In the genomic region with DNA sequence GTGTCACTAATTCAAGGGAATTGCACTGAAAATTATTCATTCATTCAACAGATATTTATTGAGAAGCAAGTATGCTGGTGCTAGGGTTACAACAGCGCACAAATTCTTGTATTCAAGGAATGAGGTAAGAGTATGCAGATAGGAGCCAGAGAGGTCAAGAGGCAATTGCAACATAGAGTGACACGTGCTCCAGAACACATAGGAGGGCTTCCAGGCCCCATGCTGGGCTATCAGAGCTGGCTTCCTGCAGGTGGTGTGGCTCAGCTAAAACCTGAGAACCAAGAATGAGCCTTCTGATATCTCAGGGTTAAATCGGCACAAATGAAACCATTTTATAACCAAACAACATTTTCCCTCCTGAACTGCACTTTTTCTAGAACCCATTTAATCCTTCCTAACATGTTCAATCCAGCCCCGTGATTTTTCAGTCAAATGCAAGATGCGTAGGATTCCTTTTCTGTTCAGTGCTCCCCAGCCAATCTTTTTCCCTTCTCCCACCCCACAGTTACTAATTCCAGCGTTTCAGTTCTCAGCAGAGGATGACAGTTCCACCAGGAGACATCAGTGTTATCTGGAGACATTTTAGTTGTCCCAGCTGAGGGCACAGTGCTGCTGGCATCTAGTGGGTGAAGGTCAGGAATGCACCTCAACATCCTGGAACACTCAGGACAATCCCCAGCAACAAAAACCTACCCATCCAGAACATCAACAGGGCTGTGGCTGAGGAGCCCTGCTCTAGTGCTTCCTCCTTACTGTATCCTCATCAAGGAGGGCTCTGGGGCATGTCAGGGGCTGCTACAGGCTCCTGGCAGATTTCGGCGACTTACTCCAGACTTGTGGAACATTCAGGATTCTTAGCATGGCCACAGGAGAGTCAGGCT, we compare ENCODE assay signal across 12 cellular contexts. TPM values are rescaled to one million over a fixed set of nuclear protein-coding genes. Genes with fewer than 3 reads are reported as not detected.
DNase-seq lines count a peak whose midpoint lies in the region; ATAC-seq and TF ChIP-seq lines count a peak whose summit lies in the region.
"Had no signal": no experiment of that assay in that cellular context is flagged by ENCODE, and none has a peak within 500 bp of the region (broad histone marks: within the 10 kb centered on the region; RNA-seq: fewer than 3 reads in every experiment).

No MANE protein-coding gene starts in this region.

- H3K27me3 ChIP-seq in HL-60 (ENCODE audit: insufficient read depth, poor library complexity, severe bottlenecking), result no peaks in the 10 kb centered on the region
- H3K27me3 ChIP-seq in hepatocyte, result peaks cover 18% of the 10 kb centered on the region
- H3K27me3 ChIP-seq: transverse colon had no signal

- peak; percentile 79 to 94 for DNase-seq in HL-60 (ENCODE audit: low read depth in 1 of 2, low spot score in 1 of 2)
- DNase-seq in NCI-H2029 treated with DMSO at 0.1 percent for 48 hours (lab: John Stamatoyannopoulos, UW), result peak; percentile 63
- peak; percentile 33 for DNase-seq in coronary artery (ENCODE audit: low spot score)
- no peak for DNase-seq in nephron progenitor cell
- DNase-seq in hepatocyte (ENCODE audit: low spot score), result no peak
- DNase-seq in stimulated activated naive CD4-positive, alpha-beta T cell treated with Interleukin-2 at 50 U/mL for 16 hours (lab: John Stamatoyannopoulos, UW), result no peak
- DNase-seq: transverse colon had no signal

- H4K20me1 ChIP-seq in hepatocyte (ENCODE audit: insufficient read depth, poor library complexity, severe bottlenecking), result no peaks in the 10 kb centered on the region

- H3K4me3 ChIP-seq in HL-60 (replicated peaks; ENCODE audit: insufficient read depth, low read length) (no peak overlapping the region), coronary artery (no peak overlapping the region), hepatocyte (no peak overlapping the region)
- H3K4me3 ChIP-seq: prostate gland, transverse colon had no signal

- H3K27ac ChIP-seq in HL-60 (replicated peaks) (peak overlapping the region; percentile 81), coronary artery (no peak overlapping the region), hepatocyte (no peak overlapping the region)
- H3K27ac ChIP-seq: prostate gland, transverse colon had no signal

- H3K4me3 Mint-ChIP-seq in nephron progenitor cell, result no peak overlapping the region
- H3K4me3 Mint-ChIP-seq: T-helper 1 cell treated with Interleukin-12 subunit alpha and Interleukin-12 subunit beta and Interleukin-4 antibody, amounts not matched to agents 30 μg/mL and 1 μg/mL, for 36 hours had no signal

- no peak overlapping the region for H2AFZ ChIP-seq in hepatocyte

- no peak for ATAC-seq in HG03039 (IDR thresholded peaks at IDR 0.05; ENCODE audit: unreplicated experiment)
- no peak for ATAC-seq in GM21619 (IDR thresholded peaks at IDR 0.05; ENCODE audit: unreplicated experiment)

- H3K4me2 ChIP-seq in hepatocyte, result no peak overlapping the region

- H3K27me3 Mint-ChIP-seq in nephron progenitor cell (ENCODE audit: low read depth, poor library complexity), result peaks cover 6% of the 10 kb centered on the region

- no peaks in the 10 kb centered on the region for H3K79me2 ChIP-seq in hepatocyte

- TF ChIP-seq CTCF in HL-60 (IDR thresholded peaks at IDR 0.05; ENCODE audit: insufficient read depth, low read length), result no peak
- TF ChIP-seq CTCF in coronary artery (IDR thresholded peaks at IDR 0.05), result no peak
- TF ChIP-seq CTCF in nephron progenitor cell (IDR thresholded peaks at IDR 0.05), result no peak
- TF ChIP-seq CTCF in hepatocyte (IDR thresholded peaks at IDR 0.05; ENCODE audit: poor library complexity), result no peak

- H3K4me1 ChIP-seq in hepatocyte (ENCODE audit: insufficient read depth), result no peaks in the 10 kb centered on the region
- H3K4me1 ChIP-seq: prostate gland, transverse colon had no signal

- H3K9me2 ChIP-seq in hepatocyte (replicated peaks; ENCODE audit: insufficient read depth), result no peaks in the 10 kb centered on the region

- no peaks in the 10 kb centered on the region for H3K36me3 ChIP-seq in hepatocyte (replicated peaks; ENCODE audit: insufficient read depth, low read depth)
- H3K36me3 ChIP-seq: prostate gland, transverse colon had no signal

- WGBS in hepatocyte (ENCODE audit: low lambda C conversion rate, missing lambda C conversion rate), result 74% methylated on average over 8 of the region's 8 CpGs

- no peaks in the 10 kb centered on the region for H3K4me1 Mint-ChIP-seq in nephron progenitor cell

- H3K36me3 Mint-ChIP-seq in nephron progenitor cell (ENCODE audit: low read depth), result no peaks in the 10 kb centered on the region

- peak overlapping the region; percentile 37 for H3K27ac Mint-ChIP-seq in nephron progenitor cell
- H3K27ac Mint-ChIP-seq: T-helper 1 cell treated with Interleukin-12 subunit alpha and Interleukin-12 subunit beta and Interleukin-4 antibody, amounts not matched to agents 30 μg/mL and 1 μg/mL, for 36 hours had no signal

- no peaks in the 10 kb centered on the region for H3K9me3 Mint-ChIP-seq in nephron progenitor cell
- H3K9me3 Mint-ChIP-seq: T-helper 1 cell treated with Interleukin-12 subunit alpha and Interleukin-12 subunit beta and Interleukin-4 antibody, amounts not matched to agents 30 μg/mL and 1 μg/mL, for 36 hours had no signal

- no peaks in the 10 kb centered on the region for H3K9me3 ChIP-seq in hepatocyte (ENCODE audit: low read depth)
- H3K9me3 ChIP-seq: prostate gland, transverse colon had no signal

RNA-seq across cellular contexts. Expression of gene CCRL2, which starts 13.3 kb away (rescaled TPM):
- 1.5 and 3.1 TPM in 2 replicates for total RNA-seq in hepatocyte
- polyA plus RNA-seq in hepatocyte, result 1.6 and 4.0 TPM in 2 replicates

RNA-seq across cellular contexts. Expression of gene CCR5, which starts 23.0 kb away (rescaled TPM):
- total RNA-seq in hepatocyte, result 0.07 TPM in 1 of 2 replicates, not detected in the other
- polyA plus RNA-seq in hepatocyte, result not detected in 2 replicates
- total RNA-seq: kidney epithelial cell had no signal

RNA-seq across cellular contexts. Expression of gene CCR2, which starts 39.9 kb away (rescaled TPM):
- total RNA-seq in hepatocyte, result 0.04 and 0.23 TPM in 2 replicates
- not detected in 2 replicates for polyA plus RNA-seq in hepatocyte
- total RNA-seq: kidney epithelial cell had no signal

Comparison
In these comparisons a context has a peak if more than half of its experiments do, and no peak if none do; other contexts are left out.
1. DNase-seq: peak in HL-60 (2 of 2), NCI-H2029 treated with DMSO at 0.1 percent for 48 hours (single experiment) and coronary artery (single experiment); none in nephron progenitor cell (single experiment), hepatocyte (single experiment) and stimulated activated naive CD4-positive, alpha-beta T cell treated with Interleukin-2 at 50 U/mL for 16 hours (single experiment).